12 cellular contexts compared by ENCODE assay signal in the genomic region with DNA sequence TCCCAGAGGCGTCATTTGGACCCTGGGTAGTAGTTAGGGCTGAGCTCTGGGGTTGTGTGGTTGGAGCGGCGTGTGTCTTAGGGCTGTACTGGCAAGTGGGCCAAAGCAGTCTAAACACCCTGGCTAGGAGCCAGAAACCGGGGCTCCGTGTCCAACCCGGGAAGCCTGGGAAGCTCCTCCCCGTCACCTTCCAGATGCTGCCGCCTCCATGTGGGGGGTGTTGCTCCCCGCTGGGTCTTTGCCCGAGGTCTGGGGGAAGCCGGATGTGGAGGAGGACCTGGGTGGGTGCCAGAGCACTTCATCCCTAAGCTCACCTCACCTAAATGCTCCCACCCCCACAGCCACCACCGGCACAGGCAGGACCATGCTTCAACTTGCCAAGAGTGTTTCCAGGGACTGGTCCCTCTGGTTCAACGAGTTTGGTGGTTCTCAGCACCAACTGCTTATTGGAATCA. TPM values are rescaled to one million over a fixed set of nuclear protein-coding genes. Genes with fewer than 3 reads are reported as not detected.
DNase-seq lines count a peak whose midpoint lies in the region; ATAC-seq, FAIRE-seq and TF ChIP-seq lines count a peak whose summit lies in the region.
"Had no signal": no experiment of that assay in that cellular context is flagged by ENCODE, and none has a peak within 500 bp of the region (broad histone marks: within the 10 kb centered on the region; RNA-seq: fewer than 3 reads in every experiment).

No MANE protein-coding gene starts in this region.

- FAIRE-seq in RCC 7860 (lab: Jason Lieb, UNC), result no peak

- H3K36me3 Mint-ChIP-seq in central memory CD8-positive, alpha-beta T cell (ENCODE audit: insufficient read depth), result peaks cover 7% of the 10 kb centered on the region
- no peaks in the 10 kb centered on the region for H3K36me3 Mint-ChIP-seq in mesothelial cell of epicardium

- H3K9me3 Mint-ChIP-seq in central memory CD8-positive, alpha-beta T cell, result no peaks in the 10 kb centered on the region
- H3K9me3 Mint-ChIP-seq in mesothelial cell of epicardium, result no peaks in the 10 kb centered on the region
- H3K9me3 Mint-ChIP-seq: CD4-positive, CD25-positive, alpha-beta regulatory T cell had no signal

- H3K4me3 Mint-ChIP-seq in central memory CD8-positive, alpha-beta T cell, result no peak overlapping the region
- peak overlapping the region; percentile 48 for H3K4me3 Mint-ChIP-seq in mesothelial cell of epicardium
- H3K4me3 Mint-ChIP-seq: activated CD8-positive, alpha-beta T cell treated with anti-CD3 and anti-CD28 coated beads, Interleukin-2, amount 10 ng/mL, durations not matched to agents 7 days and 5 days had no signal

- ATAC-seq in central memory CD8-positive, alpha-beta T cell (replicated peaks; ENCODE audit: extremely low read depth, poor library complexity, severe bottlenecking), result no peak
- ATAC-seq in GM19395 (IDR thresholded peaks at IDR 0.05; ENCODE audit: unreplicated experiment), result no peak
- ATAC-seq: activated CD8-positive, alpha-beta T cell treated with anti-CD3 and anti-CD28 coated beads, Interleukin-2, amount 10 ng/mL, durations not matched to agents 7 days and 5 days had no signal

- H3K27ac Mint-ChIP-seq in central memory CD8-positive, alpha-beta T cell (ENCODE audit: low read depth), result peak overlapping the region; percentile 56
- peak overlapping the region; percentile 91 for H3K27ac Mint-ChIP-seq in mesothelial cell of epicardium

- peak; percentile 98 for DNase-seq in COR-L47 (lab: John Stamatoyannopoulos, UW)
- DNase-seq in NCI-H2029 (lab: John Stamatoyannopoulos, UW), result peak; percentile 87
- no peak for DNase-seq in central memory CD8-positive, alpha-beta T cell (ENCODE audit: low spot score in 2 of 2)
- DNase-seq in mesothelial cell of epicardium (ENCODE audit: low spot score in 2 of 2, unreplicated experiment in 2 of 2), result peak; percentile 67 to 78
- no peak for DNase-seq in RCC 7860 (ENCODE audit: low spot score)
- no peak for DNase-seq in pons (ENCODE audit: low spot score)
- DNase-seq in iPS-NIHi7 (ENCODE audit: extremely low spot score), result no peak
- DNase-seq: activated CD8-positive, alpha-beta T cell treated with anti-CD3 and anti-CD28 coated beads, Interleukin-2, amount 10 ng/mL, durations not matched to agents 7 days and 5 days; CD4-positive, CD25-positive, alpha-beta regulatory T cell; GM23248; stimulated activated naive CD4-positive, alpha-beta T cell had no signal

- no peak for TF ChIP-seq CTCF in mesothelial cell of epicardium (IDR thresholded peaks at IDR 0.05; ENCODE audit: unreplicated experiment)

- no peaks in the 10 kb centered on the region for H3K27me3 Mint-ChIP-seq in central memory CD8-positive, alpha-beta T cell
- no peaks in the 10 kb centered on the region for H3K27me3 Mint-ChIP-seq in mesothelial cell of epicardium (ENCODE audit: low read depth)
- H3K27me3 Mint-ChIP-seq: CD4-positive, CD25-positive, alpha-beta regulatory T cell had no signal

- H3K4me1 Mint-ChIP-seq in central memory CD8-positive, alpha-beta T cell, result peaks cover 23% of the 10 kb centered on the region
- H3K4me1 Mint-ChIP-seq in mesothelial cell of epicardium, result peaks cover 59% of the 10 kb centered on the region

RNA-seq across cellular contexts. Expression of gene TET3, which starts 25.4 kb away (rescaled TPM):
- total RNA-seq in mesothelial cell of epicardium, result 39.6 to 42.6 TPM (median 41.2 TPM) in 3 replicates

Comparison
In these comparisons a context has a peak if more than half of its experiments do, and no peak if none do; other contexts are left out.
1. DNase-seq: peak in COR-L47 (single experiment), NCI-H2029 (single experiment) and mesothelial cell of epicardium (2 of 2); none in central memory CD8-positive, alpha-beta T cell (0 of 2), RCC 7860 (single experiment), pons (single experiment) and iPS-NIHi7 (single experiment).